ENCODE assay signal across 1 cellular context in the genomic region with DNA sequence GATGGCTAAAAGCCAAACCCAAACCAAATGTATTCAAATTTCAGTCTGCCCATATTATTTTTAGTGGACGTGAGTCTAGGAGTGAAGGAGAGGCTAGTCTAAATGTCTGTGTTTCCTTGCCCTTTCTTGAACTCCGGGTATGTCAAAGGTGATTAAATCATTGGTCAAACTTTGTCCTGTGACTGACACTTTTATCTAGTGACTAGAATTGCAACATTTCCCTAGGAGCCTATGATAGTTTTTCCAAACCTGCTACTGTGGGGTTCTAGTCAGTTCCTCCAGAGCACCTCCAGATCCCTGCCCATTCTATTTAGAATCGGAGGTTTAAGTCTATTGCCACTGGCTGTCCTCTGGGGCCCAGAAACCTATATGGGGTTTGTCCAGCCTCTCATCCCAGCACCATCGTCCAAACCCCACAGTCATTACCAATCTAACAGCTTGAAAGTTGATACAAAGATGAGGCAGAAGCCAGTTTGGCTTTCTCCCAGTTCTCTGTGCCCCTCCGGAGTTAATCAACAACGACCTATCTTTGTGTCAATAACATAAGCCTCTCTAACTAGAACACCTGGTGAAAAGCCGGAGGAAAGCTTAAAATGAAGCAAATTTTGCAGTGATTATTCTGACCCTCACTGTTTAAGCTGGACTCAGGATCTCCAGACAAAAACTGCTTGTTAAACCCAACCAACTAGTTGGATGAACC.
TF ChIP-seq lines count a peak whose summit lies in the region.

No MANE protein-coding gene starts in this region.

TF ChIP-seq in liver, 16 proteins besides CTCF, POLR2A, EP300 and RAD21 (continued from another document):
- TF ChIP-seq, protein P1, sequence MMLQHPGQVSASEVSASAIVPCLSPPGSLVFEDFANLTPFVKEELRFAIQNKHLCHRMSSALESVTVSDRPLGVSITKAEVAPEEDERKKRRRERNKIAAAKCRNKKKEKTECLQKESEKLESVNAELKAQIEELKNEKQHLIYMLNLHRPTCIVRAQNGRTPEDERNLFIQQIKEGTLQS (IDR thresholded peaks at IDR 0.05) = no peak
- TF ChIP-seq GABPA (IDR thresholded peaks at IDR 0.05 in 1 of 2, conservative IDR thresholded peaks at IDR 0.05 in 1 of 2) = no peak
